In the genomic region with DNA sequence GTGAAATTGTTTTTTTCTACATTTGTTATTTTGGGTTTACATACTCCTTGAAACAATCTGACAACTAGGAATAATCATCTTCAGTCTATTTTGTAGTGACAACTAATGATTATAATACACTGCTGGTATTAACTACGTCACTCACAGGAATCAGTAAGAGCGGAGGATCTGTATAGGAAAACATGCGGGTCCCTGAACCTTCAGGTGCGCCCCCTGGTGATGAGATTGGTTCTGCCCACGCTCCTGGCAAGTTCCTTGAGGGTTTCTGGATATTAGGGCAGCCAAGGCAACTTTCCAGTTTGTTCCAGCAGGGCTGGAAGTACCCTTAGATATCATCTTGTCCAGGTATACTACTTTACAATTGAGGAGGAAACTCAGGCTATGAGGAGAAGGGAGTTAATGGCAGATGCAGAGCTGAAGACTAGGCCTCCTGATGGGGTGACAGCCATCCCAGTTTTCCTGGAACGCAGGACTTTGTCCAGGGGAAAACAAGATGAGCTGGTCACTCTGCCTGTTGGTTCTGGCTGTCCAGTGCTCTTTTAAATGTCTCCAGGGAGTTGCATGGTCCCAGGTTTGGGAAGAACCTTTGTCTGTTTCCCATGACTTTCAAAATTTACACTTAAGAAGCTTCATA, we compare ENCODE assay signal across 8 cellular contexts. TPM values are rescaled to one million over a fixed set of nuclear protein-coding genes. Genes with fewer than 3 reads are reported as not detected.
DNase-seq lines count a peak whose midpoint lies in the region; ATAC-seq and TF ChIP-seq lines count a peak whose summit lies in the region.

No MANE protein-coding gene starts in this region.

- H2BK120ac ChIP-seq in H9 (ENCODE audit: low read depth, low read length, poor library complexity, severe bottlenecking) = no peak overlapping the region

- H3K36me3 ChIP-seq in CD4-positive, CD25-positive, alpha-beta regulatory T cell (ENCODE audit: control insufficient read depth, insufficient read depth, low read length) = no peaks in the 10 kb centered on the region
- no peaks in the 10 kb centered on the region for H3K36me3 ChIP-seq in lower lobe of right lung

- H3K23me2 ChIP-seq in H9 (ENCODE audit: insufficient read length, low read depth, low read length, poor library complexity, severe bottlenecking) = no peaks in the 10 kb centered on the region

- no peaks in the 10 kb centered on the region for H3K79me1 ChIP-seq in H9 (ENCODE audit: insufficient read depth, low read depth, low read length, poor library complexity, severe bottlenecking)

- no peaks in the 10 kb centered on the region for H3K9me3 ChIP-seq in CD4-positive, CD25-positive, alpha-beta regulatory T cell (ENCODE audit: control insufficient read depth in 2 of 2, low read length in 2 of 2)
- H3K9me3 ChIP-seq in H9 (ENCODE audit: control insufficient read depth, low read depth, low read length) (no peaks in the 10 kb centered on the region), lower lobe of right lung (no peaks in the 10 kb centered on the region)

- H2BK20ac ChIP-seq in H9 (ENCODE audit: low read depth, low read length, poor library complexity, severe bottlenecking) = no peak overlapping the region

- TF ChIP-seq CTCF in H9 (conservative IDR thresholded peaks at IDR 0.05) = peak; percentile 87
- TF ChIP-seq CTCF in lower lobe of right lung (IDR thresholded peaks at IDR 0.05) = peak; percentile 81

- H3K4ac ChIP-seq in H9 (ENCODE audit: low read depth, low read length) = no peak overlapping the region

- H4K20me1 ChIP-seq in H9 (ENCODE audit: control insufficient read depth, insufficient read depth, insufficient read length) = no peaks in the 10 kb centered on the region

- no peak overlapping the region for H2BK12ac ChIP-seq in H9 (ENCODE audit: insufficient read length, low read depth, low read length)

- no peaks in the 10 kb centered on the region for H3K79me2 ChIP-seq in H9 (ENCODE audit: insufficient read depth, low read length)

- no peak overlapping the region for H3K56ac ChIP-seq in H9 (ENCODE audit: insufficient read length, low read depth, low read length)

- H3K27ac ChIP-seq in CD4-positive, CD25-positive, alpha-beta regulatory T cell (ENCODE audit: insufficient read depth, low read length, poor library complexity, severe bottlenecking) = no peak overlapping the region
- H3K27ac ChIP-seq in H9 (ENCODE audit: insufficient read length, low read depth, low read length) (no peak overlapping the region), lower lobe of right lung (no peak overlapping the region)

- H3K9me3 Mint-ChIP-seq in CD4-positive, CD25-positive, alpha-beta regulatory T cell = no peaks in the 10 kb centered on the region
- peaks cover 4 to 7% of the 10 kb centered on the region in 2 experiments; a peak in 4 of 5 replicates for H3K9me3 Mint-ChIP-seq in H9

- no peak overlapping the region for H3K4me3 Mint-ChIP-seq in CD4-positive, CD25-positive, alpha-beta regulatory T cell
- no peak overlapping the region for H3K4me3 Mint-ChIP-seq in H9

- H2AFZ ChIP-seq in H9 (ENCODE audit: low read length) = no peak overlapping the region

- H4K91ac ChIP-seq in H9 (ENCODE audit: insufficient read length, low read depth, low read length) = no peak overlapping the region

- no peak overlapping the region for H3K4me2 ChIP-seq in H9 (ENCODE audit: insufficient read depth, insufficient read length, low read length)

- H3K18ac ChIP-seq in H9 (ENCODE audit: insufficient read length, low read depth, low read length) = no peak overlapping the region

- H3T11ph ChIP-seq in H9 (ENCODE audit: low read length) = no peak overlapping the region

- ATAC-seq in CD4-positive, CD25-positive, alpha-beta regulatory T cell (ENCODE audit: low read depth in 2 of 2) = peak in 1 of 2 donors; percentile 68
- ATAC-seq in lower lobe of right lung (peak; percentile 90 to 91), HG02678 (IDR thresholded peaks at IDR 0.05; ENCODE audit: unreplicated experiment) (no peak)

- H3K14ac ChIP-seq in H9 (ENCODE audit: insufficient read depth, low read length) = no peak overlapping the region

- intact Hi-C loops in lower lobe of right lung (cut with DNase I) = no loop called here

- no peak overlapping the region for H4K8ac ChIP-seq in H9 (replicated peaks; ENCODE audit: insufficient read length, low read depth, low read length)

- no peak overlapping the region for H2AK5ac ChIP-seq in H9 (ENCODE audit: insufficient read length, low read length)

- H3K4me1 Mint-ChIP-seq in CD4-positive, CD25-positive, alpha-beta regulatory T cell = peaks cover 0 to 5% (median 3%) of the 10 kb centered on the region in 4 donors
- H3K4me1 Mint-ChIP-seq in H9 = peaks cover 0 to 7% of the 10 kb centered on the region in 2 experiments; a peak in 3 of 4 replicates

- peak overlapping the region in 1 of 3 donors; percentile 45 for H3K27ac Mint-ChIP-seq in CD4-positive, CD25-positive, alpha-beta regulatory T cell
- H3K27ac Mint-ChIP-seq in H9 = no peak overlapping the region

- no peak overlapping the region for H3K4me3 ChIP-seq in CD4-positive, CD25-positive, alpha-beta regulatory T cell (ENCODE audit: low read depth, low read length)
- no peak overlapping the region for H3K4me3 ChIP-seq in lower lobe of right lung

- H3K27me3 ChIP-seq in CD4-positive, CD25-positive, alpha-beta regulatory T cell (ENCODE audit: control insufficient read depth, insufficient read depth, low read length) = no peaks in the 10 kb centered on the region
- H3K27me3 ChIP-seq in H9 (ENCODE audit: insufficient read depth, low read length) (no peaks in the 10 kb centered on the region), lower lobe of right lung (ENCODE audit: low read depth) (no peaks in the 10 kb centered on the region)

- H3K23ac ChIP-seq in H9 (ENCODE audit: insufficient read length, low read depth, low read length) = no peak overlapping the region

- no peaks in the 10 kb centered on the region for H3K27me3 Mint-ChIP-seq in CD4-positive, CD25-positive, alpha-beta regulatory T cell
- peaks cover 5% of the 10 kb centered on the region for H3K27me3 Mint-ChIP-seq in H9 (ENCODE audit: low read depth)

- H3K9ac ChIP-seq in H9 (ENCODE audit: extremely low read depth, insufficient read length, low read length) = no peak overlapping the region

- H2BK5ac ChIP-seq in H9 (ENCODE audit: insufficient read length, low read length) = no peak overlapping the region

- H4K5ac ChIP-seq in H9 (ENCODE audit: insufficient read length, low read depth, low read length) = no peak overlapping the region

- H3K36me3 Mint-ChIP-seq in CD4-positive, CD25-positive, alpha-beta regulatory T cell = no peaks in the 10 kb centered on the region
- peaks cover 0 to 1% (median 0%) of the 10 kb centered on the region in 3 experiments; a peak in 2 of 7 replicates for H3K36me3 Mint-ChIP-seq in H9 (ENCODE audit: insufficient read depth in 1 of 3, low read depth in 3 of 3)

- WGBS in H9 (ENCODE audit: extremely low coverage, insufficient read length, low lambda C conversion rate) = no CpG with 5 or more reads among the region's 6 CpGs

- no peaks in the 10 kb centered on the region for H3K4me1 ChIP-seq in CD4-positive, CD25-positive, alpha-beta regulatory T cell (ENCODE audit: control insufficient read depth, insufficient read depth, low read length, poor library complexity, severe bottlenecking)
- H3K4me1 ChIP-seq in H9 (ENCODE audit: insufficient read depth, low read length) (no peaks in the 10 kb centered on the region), lower lobe of right lung (no peaks in the 10 kb centered on the region)

- DNase-seq in CD4-positive, CD25-positive, alpha-beta regulatory T cell = peak; percentile 48 to 76 (median 52)
- DNase-seq in H9 = peak; percentile 77
- peak; percentile 64 for DNase-seq in NCI-H748 (lab: John Stamatoyannopoulos, UW; ENCODE audit: unreplicated experiment)
- peak; percentile 59 to 66 for DNase-seq in activated CD4-positive, alpha-beta T cell treated with anti-CD3 and anti-CD28 coated beads, Interleukin-2, amount 50 U/mL, for 24 hours (ENCODE audit: low read depth in 1 of 2, low spot score in 1 of 2)
- peak; percentile 58 for DNase-seq in dedifferentiated amniotic fluid mesenchymal stem cell (ENCODE audit: extremely low spot score)
- peak; percentile 79 for DNase-seq in lower lobe of right lung
- peak; percentile 60 for DNase-seq in stimulated activated CD8-positive, alpha-beta memory T cell treated with anti-CD3 and anti-CD28 coated beads, Interleukin-15, amount 100 ng/mL, for 1 hour (ENCODE audit: low read depth)

- no peak overlapping the region for H2BK15ac ChIP-seq in H9 (ENCODE audit: low read depth, low read length)

RNA-seq across cellular contexts. Expression of a gene that starts 15.0 kb away (rescaled TPM):
- total RNA-seq in CD4-positive, CD25-positive, alpha-beta regulatory T cell = not detected
- polyA plus RNA-seq in CD4-positive, CD25-positive, alpha-beta regulatory T cell = not detected
- total RNA-seq in H9 (2021) = 0.26 and 0.33 TPM in 2 replicates
- total RNA-seq in lower lobe of right lung = not detected

RNA-seq across cellular contexts. Expression of a gene that starts 36.0 kb away (rescaled TPM):
- 65.8 TPM for total RNA-seq in CD4-positive, CD25-positive, alpha-beta regulatory T cell
- 10 to 100 TPM; 18.3 to 23.6 (median 19.8) TPM for polyA plus RNA-seq in CD4-positive, CD25-positive, alpha-beta regulatory T cell
- total RNA-seq in H9 (2021) (23.0 and 23.1 TPM in 2 replicates), lower lobe of right lung (42.9 TPM)
